1 cellular context compared by ENCODE assay signal in genomic region chr5:59036274-59036961, GRCh38.
TF ChIP-seq lines count a peak whose summit lies in the region.

No MANE protein-coding gene starts in this region.

TF ChIP-seq in HEK293, 187 proteins besides CTCF, POLR2A, EP300 and RAD21 (continued from another document and continues in another):
- no peak for TF ChIP-seq ZFP3 (tag by site-specific recombination; IDR thresholded peaks at IDR 0.05; ENCODE audit: low read depth)
- peak; percentile 90 for TF ChIP-seq ZNF366 (tag by site-specific recombination; conservative IDR thresholded peaks at IDR 0.05)
- no peak for TF ChIP-seq TCF7L2 (IDR thresholded peaks at IDR 0.05; ENCODE audit: borderline replicate concordance, low read depth, low read length)
- TF ChIP-seq KLF7 (tag by site-specific recombination; IDR thresholded peaks at IDR 0.05; ENCODE audit: borderline replicate concordance) = no peak
- no peak for TF ChIP-seq HOXA7 (CRISPR knock-in tag; IDR thresholded peaks at IDR 0.05; ENCODE audit: borderline replicate concordance)
- no peak for TF ChIP-seq GFI1B (tag by site-specific recombination; IDR thresholded peaks at IDR 0.05)
- TF ChIP-seq ZNF544 (tag by site-specific recombination; IDR thresholded peaks at IDR 0.05) = no peak
- TF ChIP-seq ZBTB17 (tag by site-specific recombination; IDR thresholded peaks at IDR 0.05) = peak; percentile 86
- no peak for TF ChIP-seq ZNF558 (tag by site-specific recombination; IDR thresholded peaks at IDR 0.05)
- no peak for TF ChIP-seq ZNF37A (tag by site-specific recombination; IDR thresholded peaks at IDR 0.05)
- TF ChIP-seq ZNF16 (tag by site-specific recombination; IDR thresholded peaks at IDR 0.05; ENCODE audit: low read depth) = no peak
- TF ChIP-seq, protein P1, sequence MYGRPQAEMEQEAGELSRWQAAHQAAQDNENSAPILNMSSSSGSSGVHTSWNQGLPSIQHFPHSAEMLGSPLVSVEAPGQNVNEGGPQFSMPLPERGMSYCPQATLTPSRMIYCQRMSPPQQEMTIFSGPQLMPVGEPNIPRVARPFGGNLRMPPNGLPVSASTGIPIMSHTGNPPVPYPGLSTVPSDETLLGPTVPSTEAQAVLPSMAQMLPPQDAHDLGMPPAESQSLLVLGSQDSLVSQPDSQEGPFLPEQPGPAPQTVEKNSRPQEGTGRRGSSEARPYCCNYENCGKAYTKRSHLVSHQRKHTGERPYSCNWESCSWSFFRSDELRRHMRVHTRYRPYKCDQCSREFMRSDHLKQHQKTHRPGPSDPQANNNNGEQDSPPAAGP (tag by site-specific recombination; IDR thresholded peaks at IDR 0.05) = peak; percentile 55; the same call in 1 of the 2 replicates
- TF ChIP-seq ZNF311 (tag by site-specific recombination; IDR thresholded peaks at IDR 0.05; ENCODE audit: borderline replicate concordance) = no peak
- peak; percentile 81 for TF ChIP-seq ZNF394 (tag by site-specific recombination; IDR thresholded peaks at IDR 0.05; ENCODE audit: borderline replicate concordance)
- no peak for TF ChIP-seq SCRT2 (tag by site-specific recombination; IDR thresholded peaks at IDR 0.05)
- no peak for TF ChIP-seq ZNF654 (tag by site-specific recombination; IDR thresholded peaks at IDR 0.05; ENCODE audit: low read depth)
- TF ChIP-seq PRDM1 (tag by site-specific recombination; IDR thresholded peaks at IDR 0.05) = no peak
- TF ChIP-seq ZBTB7A (tag by site-specific recombination; IDR thresholded peaks at IDR 0.05; ENCODE audit: low read depth) = no peak
- TF ChIP-seq, protein P2, sequence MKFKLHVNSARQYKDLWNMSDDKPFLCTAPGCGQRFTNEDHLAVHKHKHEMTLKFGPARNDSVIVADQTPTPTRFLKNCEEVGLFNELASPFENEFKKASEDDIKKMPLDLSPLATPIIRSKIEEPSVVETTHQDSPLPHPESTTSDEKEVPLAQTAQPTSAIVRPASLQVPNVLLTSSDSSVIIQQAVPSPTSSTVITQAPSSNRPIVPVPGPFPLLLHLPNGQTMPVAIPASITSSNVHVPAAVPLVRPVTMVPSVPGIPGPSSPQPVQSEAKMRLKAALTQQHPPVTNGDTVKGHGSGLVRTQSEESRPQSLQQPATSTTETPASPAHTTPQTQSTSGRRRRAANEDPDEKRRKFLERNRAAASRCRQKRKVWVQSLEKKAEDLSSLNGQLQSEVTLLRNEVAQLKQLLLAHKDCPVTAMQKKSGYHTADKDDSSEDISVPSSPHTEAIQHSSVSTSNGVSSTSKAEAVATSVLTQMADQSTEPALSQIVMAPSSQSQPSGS (tag by site-specific recombination; IDR thresholded peaks at IDR 0.05; ENCODE audit: low read depth) = 0 out of 2 replicates have a peak, but pooled peaks have one; percentile 38
- TF ChIP-seq OVOL3 (tag by site-specific recombination; IDR thresholded peaks at IDR 0.05) = no peak
- no peak for TF ChIP-seq ZNF747 (tag by site-specific recombination; IDR thresholded peaks at IDR 0.05)
- no peak for TF ChIP-seq ZNF202 (tag by site-specific recombination; IDR thresholded peaks at IDR 0.05; ENCODE audit: borderline replicate concordance)
- peak; percentile 55; the same call in 1 of the 2 replicates for TF ChIP-seq ZBTB21 (tag by site-specific recombination; IDR thresholded peaks at IDR 0.05)
- TF ChIP-seq ZNF658 (tag by site-specific recombination; IDR thresholded peaks at IDR 0.05) = no peak
- no peak for TF ChIP-seq ZBTB10 (tag by site-specific recombination; IDR thresholded peaks at IDR 0.05)
- TF ChIP-seq ZNF76 (tag by site-specific recombination; IDR thresholded peaks at IDR 0.05; ENCODE audit: borderline replicate concordance, low read depth) = no peak
- TF ChIP-seq, protein P3, sequence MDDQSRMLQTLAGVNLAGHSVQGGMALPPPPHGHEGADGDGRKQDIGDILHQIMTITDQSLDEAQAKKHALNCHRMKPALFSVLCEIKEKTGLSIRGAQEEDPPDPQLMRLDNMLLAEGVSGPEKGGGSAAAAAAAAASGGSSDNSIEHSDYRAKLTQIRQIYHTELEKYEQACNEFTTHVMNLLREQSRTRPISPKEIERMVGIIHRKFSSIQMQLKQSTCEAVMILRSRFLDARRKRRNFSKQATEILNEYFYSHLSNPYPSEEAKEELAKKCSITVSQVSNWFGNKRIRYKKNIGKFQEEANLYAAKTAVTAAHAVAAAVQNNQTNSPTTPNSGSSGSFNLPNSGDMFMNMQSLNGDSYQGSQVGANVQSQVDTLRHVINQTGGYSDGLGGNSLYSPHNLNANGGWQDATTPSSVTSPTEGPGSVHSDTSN (CRISPR knock-in tag; IDR thresholded peaks at IDR 0.05) = no peak
- TF ChIP-seq ZBTB49 (tag by site-specific recombination; IDR thresholded peaks at IDR 0.05; ENCODE audit: low read depth) = no peak
- no peak for TF ChIP-seq ZNF701 (tag by site-specific recombination; IDR thresholded peaks at IDR 0.05)
- no peak for TF ChIP-seq ZNF302 (tag by site-specific recombination; IDR thresholded peaks at IDR 0.05; ENCODE audit: low read depth)
- no peak for TF ChIP-seq ZNF398 (tag by site-specific recombination; IDR thresholded peaks at IDR 0.05)
- no peak for TF ChIP-seq ZNF560 (tag by site-specific recombination; IDR thresholded peaks at IDR 0.05; ENCODE audit: borderline replicate concordance)
- no peak for TF ChIP-seq SETDB1 (IDR thresholded peaks at IDR 0.05; ENCODE audit: insufficient read length, low read length)
- TF ChIP-seq ZNF624 (tag by site-specific recombination; IDR thresholded peaks at IDR 0.05) = no peak
- no peak for TF ChIP-seq HOXC10 (CRISPR knock-in tag; IDR thresholded peaks at IDR 0.05)
- TF ChIP-seq KLF9 (tag by site-specific recombination; IDR thresholded peaks at IDR 0.05; ENCODE audit: low read depth) = peak; percentile 43; the same call in 1 of the 2 replicates
- no peak for TF ChIP-seq ZNF138 (tag by site-specific recombination; IDR thresholded peaks at IDR 0.05; ENCODE audit: borderline replicate concordance)
- TF ChIP-seq IKZF3 (tag by site-specific recombination; IDR thresholded peaks at IDR 0.05) = 0 out of 2 replicates have a peak, but pooled peaks have one; percentile 15
- TF ChIP-seq ZNF280C (tag by site-specific recombination; IDR thresholded peaks at IDR 0.05) = no peak
- TF ChIP-seq GLI2 (tag by site-specific recombination; IDR thresholded peaks at IDR 0.05; ENCODE audit: borderline replicate concordance, low read depth) = no peak
- no peak for TF ChIP-seq ZBTB8A (tag by site-specific recombination; IDR thresholded peaks at IDR 0.05)
- TF ChIP-seq SCRT1 (tag by site-specific recombination; IDR thresholded peaks at IDR 0.05; ENCODE audit: borderline replicate concordance) = no peak
- no peak for TF ChIP-seq ZIC2 (tag by site-specific recombination; IDR thresholded peaks at IDR 0.05)
- no peak for TF ChIP-seq ZNF354C (tag by site-specific recombination; IDR thresholded peaks at IDR 0.05; ENCODE audit: borderline replicate concordance, low read depth)
- TF ChIP-seq PRDM6 (tag by site-specific recombination; IDR thresholded peaks at IDR 0.05) = peak; percentile 99
- no peak for TF ChIP-seq ZNF426 (tag by site-specific recombination; IDR thresholded peaks at IDR 0.05)
- no peak for TF ChIP-seq ZNF214 (tag by site-specific recombination; IDR thresholded peaks at IDR 0.05; ENCODE audit: borderline replicate concordance)
- no peak for TF ChIP-seq ZNF391 (tag by site-specific recombination; IDR thresholded peaks at IDR 0.05; ENCODE audit: borderline replicate concordance, low read depth)
- TF ChIP-seq PATZ1 (tag by site-specific recombination; IDR thresholded peaks at IDR 0.05) = peak; percentile 49; the same call in 1 of the 2 replicates
- no peak for TF ChIP-seq ZNF341 (tag by site-specific recombination; IDR thresholded peaks at IDR 0.05; ENCODE audit: low read depth)
